ENCODE assay signal across 1 cellular context in genomic region chr15:83300826-83301225, GRCh38.
TF ChIP-seq lines count a peak whose summit lies in the region.

No MANE protein-coding gene starts in this region.

TF ChIP-seq in IMR-90, 13 proteins besides CTCF, POLR2A, EP300 and RAD21:
- TF ChIP-seq SMC3 (IDR thresholded peaks at IDR 0.05; ENCODE audit: low read depth, low read length) (no peak), FOS (IDR thresholded peaks at IDR 0.05; ENCODE audit: low read depth, low read length) (no peak), MAZ (IDR thresholded peaks at IDR 0.05; ENCODE audit: borderline replicate concordance, low read depth, low read length) (no peak), NFE2L2 (IDR thresholded peaks at IDR 0.05; ENCODE audit: low read depth, low read length) (no peak), RCOR1 (IDR thresholded peaks at IDR 0.05; ENCODE audit: insufficient replicate concordance, low read length) (no peak), CHD1 (IDR thresholded peaks at IDR 0.05; ENCODE audit: low read depth, low read length) (no peak), CEBPB (IDR thresholded peaks at IDR 0.05; ENCODE audit: low read depth, low read length) (no peak), ELK1 (IDR thresholded peaks at IDR 0.05; ENCODE audit: borderline replicate concordance, low read depth, low read length) (no peak), RFX5 (IDR thresholded peaks at IDR 0.05; ENCODE audit: low read depth, low read length) (no peak), MXI1 (IDR thresholded peaks at IDR 0.05; ENCODE audit: borderline replicate concordance, low read depth, low read length) (no peak), MAFK (IDR thresholded peaks at IDR 0.05; ENCODE audit: low read depth, low read length) (no peak), USF2 (IDR thresholded peaks at IDR 0.05; ENCODE audit: low read depth, low read length) (no peak), BHLHE40 (IDR thresholded peaks at IDR 0.05; ENCODE audit: low read depth, low read length) (no peak)
